Comparison of ENCODE assay signal across 1 cellular context in the genomic region with DNA sequence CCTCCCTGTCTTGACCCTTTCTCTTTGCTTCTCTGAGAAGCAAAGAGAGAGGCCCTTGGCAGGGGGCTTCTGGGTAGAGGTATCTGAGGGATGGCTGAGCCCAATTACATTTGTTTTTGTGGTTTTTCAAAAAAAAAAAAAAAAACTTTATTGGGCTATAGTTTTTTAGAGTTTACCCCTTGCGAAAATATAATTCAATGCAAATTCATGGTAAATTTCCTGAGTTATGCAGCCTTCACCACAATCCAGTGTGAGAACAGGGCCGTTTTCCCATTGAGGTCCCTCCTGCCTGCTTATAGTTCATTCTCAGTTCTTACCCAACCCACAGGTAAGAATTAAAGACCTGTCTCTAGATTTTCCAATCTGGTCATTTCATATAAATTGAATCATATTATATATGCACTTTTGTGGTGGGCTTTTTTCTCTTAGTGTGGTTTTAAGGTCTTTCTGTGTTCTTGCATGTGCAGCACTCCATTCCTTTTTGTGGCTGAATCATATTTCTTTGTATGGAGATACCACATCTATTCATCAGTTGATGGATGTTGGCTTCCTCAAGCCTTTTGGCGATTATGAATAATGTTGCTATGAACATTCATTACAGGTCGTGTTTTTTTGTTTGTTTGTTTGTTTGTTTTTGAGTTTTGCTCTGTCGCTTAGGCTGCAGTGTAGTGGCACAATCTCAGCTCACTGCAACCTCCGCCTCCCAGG.
TF ChIP-seq lines count a peak whose summit lies in the region.

No MANE protein-coding gene starts in this region.

TF ChIP-seq in endothelial cell of umbilical vein, 7 proteins besides CTCF, POLR2A, EP300 and RAD21 (continued from another document):
- no peak for TF ChIP-seq JUN (IDR thresholded peaks at IDR 0.05; ENCODE audit: borderline replicate concordance, insufficient read depth, insufficient read length, low read depth)
- TF ChIP-seq, protein P1, sequence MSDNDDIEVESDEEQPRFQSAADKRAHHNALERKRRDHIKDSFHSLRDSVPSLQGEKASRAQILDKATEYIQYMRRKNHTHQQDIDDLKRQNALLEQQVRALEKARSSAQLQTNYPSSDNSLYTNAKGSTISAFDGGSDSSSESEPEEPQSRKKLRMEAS (IDR thresholded peaks at IDR 0.05; ENCODE audit: insufficient read depth, insufficient read length), result no peak
- no peak for TF ChIP-seq FOS (IDR thresholded peaks at IDR 0.05; ENCODE audit: borderline replicate concordance, insufficient read depth, low read length)
- TF ChIP-seq EZH2 (IDR thresholded peaks at IDR 0.05; ENCODE audit: borderline replicate concordance, low read depth, low read length, severe bottlenecking), result no peak
- no peak for TF ChIP-seq GATA2 (IDR thresholded peaks at IDR 0.05; ENCODE audit: insufficient read depth, insufficient read length, low read depth, low read length)
